ENCODE assay signal across 14 cellular contexts in the genomic region with DNA sequence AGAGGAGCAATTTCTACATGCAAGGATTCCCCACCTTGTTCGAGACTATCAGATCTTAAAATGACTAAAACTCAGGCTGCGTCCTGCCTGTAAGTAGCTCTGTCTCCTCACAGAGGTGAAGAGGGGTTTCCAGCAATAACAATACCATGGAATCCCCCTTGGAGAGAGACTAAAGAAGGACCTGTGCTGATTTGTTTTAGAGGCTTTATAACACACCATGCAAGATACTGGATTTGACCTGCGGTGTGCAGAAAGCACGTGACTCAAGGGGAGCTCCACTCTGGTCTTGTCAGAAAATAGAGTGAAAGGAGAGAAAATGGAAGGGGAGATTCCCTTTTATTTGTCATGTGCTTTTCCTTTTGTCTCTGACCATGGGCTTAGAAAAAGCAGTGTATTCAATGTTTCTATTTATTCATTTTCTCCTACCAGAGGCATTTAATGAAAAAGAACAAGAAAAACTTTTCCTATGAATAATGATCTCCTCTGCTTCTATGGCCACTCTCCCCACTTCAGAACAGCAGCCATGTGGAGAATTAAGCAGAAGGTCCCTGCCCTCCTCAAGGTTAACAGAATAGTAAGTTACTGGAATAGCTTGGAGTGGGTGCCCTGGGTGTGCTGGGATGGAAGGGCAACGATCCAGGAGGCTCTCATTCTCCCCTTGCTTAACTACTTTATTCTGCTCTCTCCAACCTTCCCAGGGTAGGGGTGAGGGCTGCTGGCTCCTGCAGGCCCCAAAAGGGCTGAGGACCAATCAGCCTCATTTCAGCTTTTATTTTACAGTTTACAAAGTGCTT. TPM values are rescaled to one million over a fixed set of nuclear protein-coding genes. Genes with fewer than 3 reads are reported as not detected.
DNase-seq lines count a peak whose midpoint lies in the region; ATAC-seq and TF ChIP-seq lines count a peak whose summit lies in the region.
"Had no signal": no experiment of that assay in that cellular context is flagged by ENCODE, and none has a peak within 500 bp of the region (broad histone marks: within the 10 kb centered on the region; RNA-seq: fewer than 3 reads in every experiment).

No MANE protein-coding gene starts in this region.

- H3K36me3 ChIP-seq in breast epithelium, result no peaks in the 10 kb centered on the region
- H3K36me3 ChIP-seq: gastrocnemius medialis had no signal

- peak overlapping the region; percentile 74 for H3K27ac Mint-ChIP-seq in activated CD4-positive, alpha-beta T cell treated with anti-CD3 and anti-CD28 coated beads, Interleukin-2, amount 10 ng/mL, durations not matched to agents 24 days and 14 days
- H3K27ac Mint-ChIP-seq in activated CD4-positive, alpha-beta T cell treated with anti-CD3 and anti-CD28 coated beads, Interleukin-2, amount 10 ng/mL, durations not matched to agents 7 days and 5 days, result no peak overlapping the region
- H3K27ac Mint-ChIP-seq in activated B cell treated with CpG ODN at 0.5 μM for 24 hours (peak overlapping the region; percentile 31), osteocyte (ENCODE audit: unreplicated experiment) (no peak overlapping the region)

- TF ChIP-seq CTCF in activated B cell treated with CpG ODN at 0.5 μM for 24 hours (IDR thresholded peaks at IDR 0.05), result no peak
- no peak for TF ChIP-seq CTCF in osteocyte (IDR thresholded peaks at IDR 0.05)
- TF ChIP-seq CTCF in breast epithelium (IDR thresholded peaks at IDR 0.05), result no peak

- no peaks in the 10 kb centered on the region for H3K27me3 ChIP-seq in breast epithelium
- H3K27me3 ChIP-seq: gastrocnemius medialis had no signal

- H3K4me1 Mint-ChIP-seq in activated CD4-positive, alpha-beta T cell treated with anti-CD3 and anti-CD28 coated beads, Interleukin-2, amount 10 ng/mL, durations not matched to agents 24 days and 14 days, result no peaks in the 10 kb centered on the region
- H3K4me1 Mint-ChIP-seq in activated CD4-positive, alpha-beta T cell treated with anti-CD3 and anti-CD28 coated beads, Interleukin-2, amount 10 ng/mL, durations not matched to agents 7 days and 5 days, result no peaks in the 10 kb centered on the region
- peaks cover 13% of the 10 kb centered on the region for H3K4me1 Mint-ChIP-seq in activated B cell treated with CpG ODN at 0.5 μM for 24 hours
- H3K4me1 Mint-ChIP-seq in osteocyte (ENCODE audit: unreplicated experiment), result peaks cover 5% of the 10 kb centered on the region

- POLR2A ChIA-PET in activated CD4-positive, alpha-beta T cell treated with anti-CD3 and anti-CD28 coated beads, Interleukin-2, amount 10 ng/mL, durations not matched to agents 7 days and 5 days (lab: Charles Lee), result no interaction called here
- POLR2A ChIA-PET in activated B cell treated with CpG ODN at 0.5 μM for 24 hours (lab: Charles Lee), result no interaction called here

- H3K4me1 ChIP-seq in breast epithelium, result no peaks in the 10 kb centered on the region
- H3K4me1 ChIP-seq: gastrocnemius medialis had no signal

- peaks cover 44% of the 10 kb centered on the region for H3K36me3 Mint-ChIP-seq in activated CD4-positive, alpha-beta T cell treated with anti-CD3 and anti-CD28 coated beads, Interleukin-2, amount 10 ng/mL, durations not matched to agents 24 days and 14 days (ENCODE audit: low read depth)
- H3K36me3 Mint-ChIP-seq in activated CD4-positive, alpha-beta T cell treated with anti-CD3 and anti-CD28 coated beads, Interleukin-2, amount 10 ng/mL, durations not matched to agents 7 days and 5 days (ENCODE audit: low read depth), result peaks cover 5% of the 10 kb centered on the region
- H3K36me3 Mint-ChIP-seq in activated B cell treated with CpG ODN at 0.5 μM for 24 hours (ENCODE audit: low read depth) (peaks cover 3% of the 10 kb centered on the region), osteocyte (ENCODE audit: unreplicated experiment) (peaks cover 30% of the 10 kb centered on the region)

- no peak overlapping the region for H3K27ac ChIP-seq in breast epithelium
- H3K27ac ChIP-seq: A549, gastrocnemius medialis had no signal

- no peak for TF ChIP-seq POLR2A in breast epithelium (IDR thresholded peaks at IDR 0.05)

- peak; percentile 53 for ATAC-seq in GM19035 (IDR thresholded peaks at IDR 0.05; ENCODE audit: unreplicated experiment)
- no peak for ATAC-seq in activated B cell treated with CpG ODN at 0.5 μM for 24 hours (ENCODE audit: low read depth)
- ATAC-seq in GM21528 (IDR thresholded peaks at IDR 0.05; ENCODE audit: low FRiP score, unreplicated experiment), result no peak
- ATAC-seq: A549, gastrocnemius medialis had no signal

- DNase-seq in activated CD4-positive, alpha-beta T cell treated with anti-CD3 and anti-CD28 coated beads, Interleukin-2, amount 10 ng/mL, durations not matched to agents 24 days and 14 days, result no peak
- no peak for DNase-seq in activated CD4-positive, alpha-beta T cell treated with anti-CD3 and anti-CD28 coated beads, Interleukin-2, amount 10 ng/mL, durations not matched to agents 7 days and 5 days
- DNase-seq in activated B cell treated with CpG ODN at 0.5 μM for 24 hours (no peak), osteocyte (ENCODE audit: extremely low spot score, unreplicated experiment) (peak; percentile 46), breast epithelium (ENCODE audit: low spot score in 2 of 2) (no peak)
- no peak for DNase-seq in stimulated activated CD8-positive, alpha-beta memory T cell treated with anti-CD3 and anti-CD28 coated beads, Interleukin-4, amount 100 ng/mL, for 48 hours
- DNase-seq: effector CD8-positive, alpha-beta T cell; gastrocnemius medialis; GF-D8; KG1; NCI-H1417 treated with DMSO at 0.1 percent for 48 hours had no signal

- no peak overlapping the region for H3K4me3 ChIP-seq in breast epithelium
- H3K4me3 ChIP-seq: A549, gastrocnemius medialis had no signal

- intact Hi-C loops in activated CD4-positive, alpha-beta T cell treated with anti-CD3 and anti-CD28 coated beads, Interleukin-2, amount 10 ng/mL, durations not matched to agents 24 days and 14 days (cut with micrococcal nuclease), result no loop called here
- intact Hi-C loops in activated B cell treated with CpG ODN at 0.5 μM for 24 hours (cut with micrococcal nuclease) (no loop called here), breast epithelium (cut with DNase I; ENCODE audit: low total_unique reads) (no loop called here)

- H3K27me3 Mint-ChIP-seq in activated CD4-positive, alpha-beta T cell treated with anti-CD3 and anti-CD28 coated beads, Interleukin-2, amount 10 ng/mL, durations not matched to agents 24 days and 14 days, result no peaks in the 10 kb centered on the region
- no peaks in the 10 kb centered on the region for H3K27me3 Mint-ChIP-seq in activated CD4-positive, alpha-beta T cell treated with anti-CD3 and anti-CD28 coated beads, Interleukin-2, amount 10 ng/mL, durations not matched to agents 7 days and 5 days
- H3K27me3 Mint-ChIP-seq in activated B cell treated with CpG ODN at 0.5 μM for 24 hours (no peaks in the 10 kb centered on the region), osteocyte (ENCODE audit: unreplicated experiment) (no peaks in the 10 kb centered on the region)

- no peaks in the 10 kb centered on the region for H3K9me3 ChIP-seq in breast epithelium
- H3K9me3 ChIP-seq: A549, gastrocnemius medialis had no signal

- no peak overlapping the region for H3K4me3 Mint-ChIP-seq in activated CD4-positive, alpha-beta T cell treated with anti-CD3 and anti-CD28 coated beads, Interleukin-2, amount 10 ng/mL, durations not matched to agents 24 days and 14 days
- no peak overlapping the region for H3K4me3 Mint-ChIP-seq in activated CD4-positive, alpha-beta T cell treated with anti-CD3 and anti-CD28 coated beads, Interleukin-2, amount 10 ng/mL, durations not matched to agents 7 days and 5 days
- H3K4me3 Mint-ChIP-seq in activated B cell treated with CpG ODN at 0.5 μM for 24 hours (no peak overlapping the region), osteocyte (ENCODE audit: unreplicated experiment) (no peak overlapping the region)

- no peaks in the 10 kb centered on the region for H3K9me3 Mint-ChIP-seq in activated CD4-positive, alpha-beta T cell treated with anti-CD3 and anti-CD28 coated beads, Interleukin-2, amount 10 ng/mL, durations not matched to agents 24 days and 14 days
- H3K9me3 Mint-ChIP-seq in activated CD4-positive, alpha-beta T cell treated with anti-CD3 and anti-CD28 coated beads, Interleukin-2, amount 10 ng/mL, durations not matched to agents 7 days and 5 days, result no peaks in the 10 kb centered on the region
- H3K9me3 Mint-ChIP-seq in activated B cell treated with CpG ODN at 0.5 μM for 24 hours (no peaks in the 10 kb centered on the region), osteocyte (ENCODE audit: unreplicated experiment) (no peaks in the 10 kb centered on the region)

- CTCF ChIA-PET in activated CD4-positive, alpha-beta T cell treated with anti-CD3 and anti-CD28 coated beads, Interleukin-2, amount 10 ng/mL, durations not matched to agents 7 days and 5 days (lab: Charles Lee), result no interaction called here
- CTCF ChIA-PET in activated B cell treated with CpG ODN at 0.5 μM for 24 hours (lab: Charles Lee), result interaction anchor here (1.0 kb wide), 1 partner anchor 22 kb away, joined by 3 read pairs; no protein-coding TSS in a partner anchor

RNA-seq across cellular contexts. Expression of gene MRPS10, which starts 19.2 kb away (rescaled TPM):
- total RNA-seq in activated CD4-positive, alpha-beta T cell treated with anti-CD3 and anti-CD28 coated beads, Interleukin-2, amount 10 ng/mL, durations not matched to agents 24 days and 14 days, result 49.4 and 50.8 TPM in 2 replicates
- total RNA-seq in activated CD4-positive, alpha-beta T cell treated with anti-CD3 and anti-CD28 coated beads, Interleukin-2, amount 10 ng/mL, durations not matched to agents 7 days and 5 days, result 10 to 100 TPM; 27.9 to 33.1 TPM
- total RNA-seq in activated B cell treated with CpG ODN at 0.5 μM for 24 hours, result 35.7 and 37.0 TPM in 2 replicates
- 30.6 and 33.1 TPM in 2 replicates for total RNA-seq in osteocyte
- total RNA-seq in breast epithelium, result 10 to 100 TPM; 25.6 to 37.0 (median 33.4) TPM

RNA-seq across cellular contexts. Expression of gene GUCA1B, which starts 42.1 kb away (rescaled TPM):
- total RNA-seq in activated CD4-positive, alpha-beta T cell treated with anti-CD3 and anti-CD28 coated beads, Interleukin-2, amount 10 ng/mL, durations not matched to agents 24 days and 14 days, result 1.2 and 2.1 TPM in 2 replicates
- total RNA-seq in activated CD4-positive, alpha-beta T cell treated with anti-CD3 and anti-CD28 coated beads, Interleukin-2, amount 10 ng/mL, durations not matched to agents 7 days and 5 days, result under 1 TPM; 0.60 to 0.79 TPM
- 2.0 and 2.1 TPM in 2 replicates for total RNA-seq in activated B cell treated with CpG ODN at 0.5 μM for 24 hours
- 0.76 and 1.0 TPM in 2 replicates for total RNA-seq in osteocyte
- total RNA-seq in breast epithelium, result 1 to 10 TPM; 1.1 to 2.9 (median 1.5) TPM

Comparison
In these comparisons a context has a peak if more than half of its experiments do, and no peak if none do; other contexts are left out.
1. H3K27ac Mint-ChIP-seq: peak in activated CD4-positive, alpha-beta T cell treated with anti-CD3 and anti-CD28 coated beads, Interleukin-2, amount 10 ng/mL, durations not matched to agents 24 days and 14 days (single experiment) and activated B cell treated with CpG ODN at 0.5 μM for 24 hours (single experiment); none in activated CD4-positive, alpha-beta T cell treated with anti-CD3 and anti-CD28 coated beads, Interleukin-2, amount 10 ng/mL, durations not matched to agents 7 days and 5 days (single experiment) and osteocyte (single experiment).